26 cellular contexts compared by ENCODE assay signal in genomic region chr10:70892631-70893030, GRCh38.
"Had no signal": no experiment of that assay in that cellular context is flagged by ENCODE, and none has a peak within 500 bp of the region (broad histone marks: within the 10 kb centered on the region; RNA-seq: fewer than 3 reads in every experiment).

No MANE protein-coding gene starts in this region.

- H3K4me3 Mint-ChIP-seq: activated CD4-positive, alpha-beta memory T cell treated with anti-CD3 and anti-CD28 coated beads, Interleukin-2, amount 10 ng/mL, durations not matched to agents 7 days and 5 days; activated CD4-positive, alpha-beta T cell treated with anti-CD3 and anti-CD28 coated beads for 36 hours; activated CD4-positive, alpha-beta T cell treated with anti-CD3 and anti-CD28 coated beads, Interleukin-2, amount 10 ng/mL, durations not matched to agents 7 days and 5 days; activated naive CD8-positive, alpha-beta T cell; activated T-cell treated with anti-CD3 and anti-CD28 coated beads, Interleukin-2, amount 50 U/mL, for 24 hours; activated T-cell treated with anti-CD3 and anti-CD28 coated beads, Interleukin-2, amount 50 U/mL, for 72 hours; central memory CD8-positive, alpha-beta T cell; dendritic cell treated with granulocyte-macrophage colony-stimulating factor and Interleukin-4, amounts not matched to agents 40 ng/mL and 50 ng/mL, for 4 days; effector memory CD8-positive, alpha-beta T cell had no signal

- H3K36me3 Mint-ChIP-seq: activated naive CD8-positive, alpha-beta T cell had no signal

- H3K36me3 ChIP-seq: brain microvascular endothelial cell, gastroesophageal sphincter had no signal

- H3K4me3 ChIP-seq: coronary artery, gastroesophageal sphincter had no signal

- H3K27me3 Mint-ChIP-seq: activated CD4-positive, alpha-beta memory T cell treated with anti-CD3 and anti-CD28 coated beads, Interleukin-2, amount 10 ng/mL, durations not matched to agents 7 days and 5 days; activated CD4-positive, alpha-beta T cell treated with anti-CD3 and anti-CD28 coated beads for 36 hours; activated CD4-positive, alpha-beta T cell treated with anti-CD3 and anti-CD28 coated beads, Interleukin-2, amount 10 ng/mL, durations not matched to agents 7 days and 5 days; activated naive CD8-positive, alpha-beta T cell; central memory CD8-positive, alpha-beta T cell; effector memory CD8-positive, alpha-beta T cell had no signal

- ATAC-seq: effector memory CD8-positive, alpha-beta T cell; esophagus mucosa; gastroesophageal sphincter had no signal

- H3K27me3 ChIP-seq: brain microvascular endothelial cell, gastroesophageal sphincter had no signal

- DNase-seq: activated CD4-positive, alpha-beta memory T cell treated with anti-CD3 and anti-CD28 coated beads, Interleukin-2, amount 10 ng/mL, durations not matched to agents 7 days and 5 days; activated CD4-positive, alpha-beta T cell treated with anti-CD3 and anti-CD28 coated beads, Interleukin-2, amount 50 U/mL, for 4 hours; activated CD4-positive, CD25-positive, alpha-beta regulatory T cell; activated CD4-positive, CD25-positive, alpha-beta regulatory T cell treated with anti-CD3 and anti-CD28 coated beads, Interleukin-2, amount 50 U/mL, for 72 hours; activated gamma-delta T cell; activated naive CD4-positive, alpha-beta T cell; activated naive CD4-positive, alpha-beta T cell treated with anti-CD3 and anti-CD28 coated beads, Interleukin-2, amount 50 U/mL, for 16 hours; activated T-cell treated with anti-CD3 and anti-CD28 coated beads for 4 hours; activated T-cell treated with anti-CD3 and anti-CD28 coated beads, Interleukin-2, amount 50 U/mL, for 24 hours; amniotic stem cell; anterior cingulate cortex; brain microvascular endothelial cell; effector CD4-positive, alpha-beta T cell; effector memory CD8-positive, alpha-beta T cell; foreskin melanocyte; T-helper 2 cell had no signal

- H3K9me3 ChIP-seq: gastroesophageal sphincter had no signal

- H3K9me3 Mint-ChIP-seq: activated CD4-positive, alpha-beta memory T cell treated with anti-CD3 and anti-CD28 coated beads, Interleukin-2, amount 10 ng/mL, durations not matched to agents 7 days and 5 days; activated CD4-positive, alpha-beta T cell treated with anti-CD3 and anti-CD28 coated beads, Interleukin-2, amount 10 ng/mL, durations not matched to agents 7 days and 5 days; activated T-cell treated with anti-CD3 and anti-CD28 coated beads, Interleukin-2, amount 50 U/mL, for 24 hours; activated T-cell treated with anti-CD3 and anti-CD28 coated beads, Interleukin-2, amount 50 U/mL, for 72 hours; central memory CD8-positive, alpha-beta T cell; dendritic cell treated with granulocyte-macrophage colony-stimulating factor and Interleukin-4, amounts not matched to agents 40 ng/mL and 50 ng/mL, for 4 days; effector memory CD8-positive, alpha-beta T cell had no signal

- H3K27ac Mint-ChIP-seq: activated CD4-positive, alpha-beta memory T cell treated with anti-CD3 and anti-CD28 coated beads, Interleukin-2, amount 10 ng/mL, durations not matched to agents 7 days and 5 days; activated CD4-positive, alpha-beta T cell treated with anti-CD3 and anti-CD28 coated beads for 36 hours; activated naive CD8-positive, alpha-beta T cell; activated T-cell treated with anti-CD3 and anti-CD28 coated beads, Interleukin-2, amount 50 U/mL, for 24 hours; activated T-cell treated with anti-CD3 and anti-CD28 coated beads, Interleukin-2, amount 50 U/mL, for 72 hours; dendritic cell treated with granulocyte-macrophage colony-stimulating factor and Interleukin-4, amounts not matched to agents 40 ng/mL and 50 ng/mL, for 4 days; effector memory CD8-positive, alpha-beta T cell had no signal

- H3K27ac ChIP-seq: brain microvascular endothelial cell, coronary artery, epithelial cell of prostate, gastroesophageal sphincter had no signal
